Comparison of ENCODE assay signal across 14 cellular contexts in the genomic region with DNA sequence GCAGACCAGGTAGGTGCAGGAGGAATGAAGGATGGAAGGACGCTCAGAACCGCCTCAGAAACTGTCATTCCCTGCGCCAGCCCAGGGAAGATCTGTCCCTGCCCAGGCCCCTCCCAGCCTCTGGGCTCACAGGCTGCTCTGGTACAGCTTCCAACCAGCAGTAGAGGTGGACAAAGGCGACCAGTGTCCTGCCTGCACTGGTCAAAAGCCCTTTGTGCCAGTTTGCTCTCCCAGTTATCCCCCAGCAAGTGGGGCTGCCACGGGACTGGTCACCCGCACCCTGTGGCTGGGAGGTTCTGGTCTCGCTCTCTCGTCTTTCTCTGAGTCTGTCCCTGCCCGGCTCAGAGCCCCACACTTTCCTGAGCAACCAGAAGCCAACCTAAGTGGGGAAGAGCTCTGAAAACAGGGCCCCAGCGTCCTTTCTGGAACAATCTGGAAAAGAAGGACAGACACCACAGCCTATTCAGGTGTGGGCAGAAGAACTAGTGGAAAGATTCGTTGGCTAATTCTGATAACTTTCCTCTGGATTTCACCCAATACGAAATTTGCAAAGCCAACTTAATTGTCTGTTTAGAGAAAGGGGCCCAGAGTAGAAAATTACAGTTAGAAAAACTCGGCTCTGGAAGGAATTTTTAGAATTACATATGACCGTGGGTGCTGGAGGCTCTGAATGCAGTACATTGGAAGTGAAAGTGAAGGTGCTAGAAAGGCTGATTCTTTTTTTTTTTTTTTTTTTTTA. TPM values are rescaled to one million over a fixed set of nuclear protein-coding genes. Genes with fewer than 3 reads are reported as not detected.
DNase-seq lines count a peak whose midpoint lies in the region; ATAC-seq and TF ChIP-seq lines count a peak whose summit lies in the region.
"Had no signal": no experiment of that assay in that cellular context is flagged by ENCODE, and none has a peak within 500 bp of the region (broad histone marks: within the 10 kb centered on the region; RNA-seq: fewer than 3 reads in every experiment).

No MANE protein-coding gene starts in this region.

- no peak for TF ChIP-seq POLR2A in prostate gland (IDR thresholded peaks at IDR 0.05)

- H3K27me3 ChIP-seq in ACC112 (ENCODE audit: insufficient read depth, low read length) = no peaks in the 10 kb centered on the region
- H3K27me3 ChIP-seq in right cardiac atrium (ENCODE audit: control insufficient read depth, insufficient read depth) = no peaks in the 10 kb centered on the region
- H3K27me3 ChIP-seq in prostate gland (replicated peaks; ENCODE audit: insufficient read depth) = no peaks in the 10 kb centered on the region

- H3K9me3 ChIP-seq in right cardiac atrium (ENCODE audit: control insufficient read depth, low read length) = no peaks in the 10 kb centered on the region
- no peaks in the 10 kb centered on the region for H3K9me3 ChIP-seq in prostate gland

- H3K4me3 ChIP-seq in ACC112 (ENCODE audit: low read depth, low read length) = peak overlapping the region; percentile 14; the same call in 1 of the 2 replicates
- H3K4me3 ChIP-seq in right cardiac atrium (ENCODE audit: low read length) = no peak overlapping the region
- no peak overlapping the region for H3K4me3 ChIP-seq in prostate gland
- H3K4me3 ChIP-seq: SK-N-MC had no signal

- peaks cover 18% of the 10 kb centered on the region for H3K4me1 ChIP-seq in ACC112 (ENCODE audit: control insufficient read depth, insufficient read depth, low read length, unreplicated experiment)
- H3K4me1 ChIP-seq in right cardiac atrium (ENCODE audit: control insufficient read depth, insufficient read depth, low read length) = no peaks in the 10 kb centered on the region
- H3K4me1 ChIP-seq in prostate gland (replicated peaks) = no peaks in the 10 kb centered on the region

- intact Hi-C loops in right cardiac atrium (cut with DNase I) (loop anchor here in 1 of 4 donors (5.0 kb wide), 1 partner anchor 38 kb away; no protein-coding TSS in a partner anchor), prostate gland (cut with DNase I) (no loop called here)

- no peaks in the 10 kb centered on the region for H3K79me2 ChIP-seq in ACC112 (ENCODE audit: control insufficient read depth, insufficient read depth, low read length, unreplicated experiment)

- WGBS in right cardiac atrium = 72% methylated on average over 14 of the region's 14 CpGs
- WGBS in prostate gland = 78% methylated on average over 14 of the region's 14 CpGs

- H3K36me3 ChIP-seq in ACC112 (ENCODE audit: insufficient read depth, low read length) (no peaks in the 10 kb centered on the region), prostate gland (no peaks in the 10 kb centered on the region)

- H2AFZ ChIP-seq in ACC112 (ENCODE audit: low read length, unreplicated experiment) = peak overlapping the region; percentile 46

- DNase-seq in amygdala (lab: John Stamatoyannopoulos, UW) = peak in 55 of 56 donors; percentile 40 to 98 (median 89)
- peak in 2 of 3 donors; percentile 61 to 69 for DNase-seq in right cardiac atrium
- no peak for DNase-seq in prostate gland (ENCODE audit: low spot score)
- no peak for DNase-seq in cerebellum (ENCODE audit: low spot score)
- DNase-seq: activated CD4-positive, alpha-beta T cell treated with anti-CD3 and anti-CD28 coated beads for 1 hour; activated naive CD4-positive, alpha-beta T cell treated with anti-CD3 and anti-CD28 coated beads, Interleukin-2, amount 10 ng/mL, durations not matched to agents 7 days and 5 days; effector CD4-positive, alpha-beta T cell; NCI-H510A treated with DMSO at 0.1 percent for 48 hours; stimulated activated naive CD4-positive, alpha-beta T cell treated with Interleukin-2 at 50 U/mL for 16 hours had no signal

- ATAC-seq in right cardiac atrium (peak; percentile 55 to 60), HG03354 (IDR thresholded peaks at IDR 0.05; ENCODE audit: poor library complexity, severe bottlenecking, unreplicated experiment) (no peak), GM19023 (IDR thresholded peaks at IDR 0.05; ENCODE audit: unreplicated experiment) (no peak)
- ATAC-seq in activated CD4-positive, CD25-positive, alpha-beta regulatory T cell treated with anti-CD3 and anti-CD28 coated beads, Interleukin-2, amount 50 U/mL, for 24 hours = no peak

- no peak for TF ChIP-seq CTCF in prostate gland (IDR thresholded peaks at IDR 0.05)

- H3K27ac ChIP-seq in ACC112 (ENCODE audit: low read depth, low read length) (peak overlapping the region; percentile 56; the same call in 1 of the 2 replicates), right cardiac atrium (ENCODE audit: low read length) (peak overlapping the region; percentile 89), prostate gland (peak overlapping the region; percentile 31 to 40)
- H3K27ac ChIP-seq: SK-N-MC had no signal

RNA-seq across cellular contexts. Expression of gene SNRNP35, which starts 21.7 kb away (rescaled TPM):
- total RNA-seq in right cardiac atrium (10 to 100 TPM; 19.2 to 26.6 (median 26.1) TPM), prostate gland (10 to 100 TPM; 16.6 to 22.6 TPM), cerebellum (25.0 TPM)
- polyA plus RNA-seq in right cardiac atrium = 48.1 TPM

RNA-seq across cellular contexts. Expression of gene RILPL2, which starts 43.1 kb away (rescaled TPM):
- 1 to 10 TPM; 3.4 to 4.0 (median 3.8) TPM for total RNA-seq in right cardiac atrium
- polyA plus RNA-seq in right cardiac atrium = 4.3 TPM
- total RNA-seq in prostate gland = 1 to 10 TPM; 8.3 to 8.6 TPM
- total RNA-seq in cerebellum = 0.73 TPM

RNA-seq across cellular contexts. Expression of gene RILPL1, which starts 53.9 kb away (rescaled TPM):
- total RNA-seq in right cardiac atrium (100 to 1,000 TPM; 118 to 146 (median 133) TPM), prostate gland (10 to 100 TPM in 1 of 2 donors, 1 to 10 TPM in 1; 8.6 to 25.7 TPM), cerebellum (5.6 TPM)
- 127 TPM for polyA plus RNA-seq in right cardiac atrium

Comparison
In these comparisons a context has a peak if more than half of its experiments do, and no peak if none do; other contexts are left out.
1. H3K27ac ChIP-seq: peak in every context shown above with its lines; median percentile 89 in right cardiac atrium; 56 in ACC112; 36 in prostate gland.
2. DNase-seq: peak in amygdala (55 of 56) and right cardiac atrium (2 of 3); none in prostate gland (single experiment) and cerebellum (single experiment).
3. ATAC-seq: peak in right cardiac atrium (2 of 2); none in HG03354 (single experiment), GM19023 (single experiment) and activated CD4-positive, CD25-positive, alpha-beta regulatory T cell treated with anti-CD3 and anti-CD28 coated beads, Interleukin-2, amount 50 U/mL, for 24 hours (0 of 2).
4. RNA of gene RILPL1, which starts 53.9 kb away (total RNA-seq): 118 to 146 TPM in right cardiac atrium; 8.6 to 25.7 TPM in prostate gland and 5.6 TPM in cerebellum (single experiment); every median in the first group is over 4 times any median in the second.